Comparison of ENCODE assay signal across 1 cellular context in genomic region chr12:53378705-53379388, GRCh38.
TF ChIP-seq lines count a peak whose summit lies in the region.

No MANE protein-coding gene starts in this region.

TF ChIP-seq in GM23338, 12 proteins besides CTCF, POLR2A, EP300 and RAD21 (continued from another document):
- TF ChIP-seq ZNF462 (CRISPR knock-in tag; IDR thresholded peaks at IDR 0.05) (no peak), ZNF114 (CRISPR knock-in tag; IDR thresholded peaks at IDR 0.05) (no peak), EZH2phosphoT487 (IDR thresholded peaks at IDR 0.05; ENCODE audit: unreplicated experiment) (no peak), ZNF331 (CRISPR knock-in tag; IDR thresholded peaks at IDR 0.05; ENCODE audit: low read depth) (no peak), CREB1 (CRISPR knock-in tag; IDR thresholded peaks at IDR 0.05; ENCODE audit: low read depth) (no peak), STAT1 (IDR thresholded peaks at IDR 0.05; ENCODE audit: unreplicated experiment) (no peak), POLR2AphosphoS5 (IDR thresholded peaks at IDR 0.05; ENCODE audit: low read depth) (no peak), EZH2 (IDR thresholded peaks at IDR 0.05; ENCODE audit: low read depth, unreplicated experiment) (no peak), NANOG (IDR thresholded peaks at IDR 0.05; ENCODE audit: borderline replicate concordance) (no peak), ETS1 (IDR thresholded peaks at IDR 0.05) (no peak)
